In genomic region chr7:105096306-105096705, GRCh38 we compare ENCODE assay signal across 2 cellular contexts.
TF ChIP-seq lines count a peak whose summit lies in the region.

No MANE protein-coding gene starts in this region.

TF ChIP-seq in SK-N-SH, 30 proteins besides CTCF, POLR2A, EP300 and RAD21 (continued from another document):
- TF ChIP-seq USF2 (IDR thresholded peaks at IDR 0.05; ENCODE audit: borderline replicate concordance, low read depth, low read length) (no peak), TAF1 (IDR thresholded peaks at IDR 0.05; ENCODE audit: borderline replicate concordance, low read depth, low read length) (no peak), TCF12 (IDR thresholded peaks at IDR 0.05) (no peak), ELF1 (IDR thresholded peaks at IDR 0.05) (no peak)

TF ChIP-seq in SK-N-SH treated with all-trans-retinoic acid at 6 μM for 48 hours, 23 proteins besides CTCF, POLR2A, EP300 and RAD21 (continued from another document):
- TF ChIP-seq CREB5 (CRISPR knock-in tag; IDR thresholded peaks at IDR 0.05; ENCODE audit: low read depth) (no peak), SNAI2 (CRISPR knock-in tag; IDR thresholded peaks at IDR 0.05) (no peak), POU6F1 (CRISPR knock-in tag; IDR thresholded peaks at IDR 0.05; ENCODE audit: borderline replicate concordance, low read depth) (no peak), CSRNP3 (CRISPR knock-in tag; IDR thresholded peaks at IDR 0.05) (no peak), ZNF8 (CRISPR knock-in tag; IDR thresholded peaks at IDR 0.05) (no peak), ZNF70 (CRISPR knock-in tag; IDR thresholded peaks at IDR 0.05) (no peak), TCF4 (CRISPR knock-in tag; IDR thresholded peaks at IDR 0.05; ENCODE audit: borderline replicate concordance) (no peak)
